ENCODE assay signal across 11 cellular contexts in genomic region chr16:50309527-50310307, GRCh38. TPM values are rescaled to one million over a fixed set of nuclear protein-coding genes. Genes with fewer than 3 reads are reported as not detected.
DNase-seq lines count a peak whose midpoint lies in the region; ATAC-seq, FAIRE-seq and TF ChIP-seq lines count a peak whose summit lies in the region.
"Had no signal": no experiment of that assay in that cellular context is flagged by ENCODE, and none has a peak within 500 bp of the region (broad histone marks: within the 10 kb centered on the region; RNA-seq: fewer than 3 reads in every experiment).

No MANE protein-coding gene starts in this region.

- DNase-seq in Right ventricle myocardium superior: peak; percentile 46
- no peak for DNase-seq in left ventricle myocardium inferior
- peak; percentile 19 to 20 for DNase-seq in activated T-cell treated with anti-CD3 and anti-CD28 coated beads, Interleukin-2, amount 50 U/mL, for 48 hours
- DNase-seq in kidney: peak; percentile 65
- no peak for DNase-seq in NK-92 (lab: John Stamatoyannopoulos, UW; ENCODE audit: unreplicated experiment)
- no peak for DNase-seq in esophagus squamous epithelium (lab: John Stamatoyannopoulos, UW)
- DNase-seq: foreskin fibroblast had no signal

- peaks cover 9% of the 10 kb centered on the region for H3K36me3 ChIP-seq in left ventricle myocardium inferior
- H3K36me3 ChIP-seq in kidney (ENCODE audit: control insufficient read depth in 1 of 2, insufficient read depth in 2 of 2, low read length in 2 of 2): peaks cover 0 to 2% of the 10 kb centered on the region in 2 donors
- H3K36me3 ChIP-seq in esophagus squamous epithelium: peaks cover 0 to 76% (median 16%) of the 10 kb centered on the region in 3 donors
- H3K36me3 ChIP-seq: neural progenitor cell had no signal

- H3K4me1 ChIP-seq in left ventricle myocardium inferior (peaks cover 13% of the 10 kb centered on the region), kidney (ENCODE audit: control insufficient read depth in 1 of 2, insufficient read depth in 1 of 2, low read depth in 1 of 2, low read length in 2 of 2) (no peaks in the 10 kb centered on the region), esophagus squamous epithelium (peaks cover 9 to 20% (median 11%) of the 10 kb centered on the region in 3 donors)
- H3K4me1 ChIP-seq: ascending aorta, neural progenitor cell had no signal

- no peak for TF ChIP-seq POLR2A in esophagus squamous epithelium (IDR thresholded peaks at IDR 0.05)

- no peak overlapping the region for H3K9ac ChIP-seq in kidney (ENCODE audit: low read length in 2 of 2)
- H3K9ac ChIP-seq: neural progenitor cell had no signal

- H3K27ac ChIP-seq in left ventricle myocardium inferior (replicated peaks) (no peak overlapping the region), kidney (ENCODE audit: low read depth in 2 of 2, low read length in 2 of 2) (no peak overlapping the region), esophagus squamous epithelium (peak overlapping the region in 1 of 4 donors; percentile 9)
- H3K27ac ChIP-seq: ascending aorta, neural progenitor cell had no signal

- no peak overlapping the region for H3K4me3 ChIP-seq in left ventricle myocardium inferior
- H3K4me3 ChIP-seq in kidney (ENCODE audit: low read length in 2 of 2): no peak overlapping the region
- no peak overlapping the region for H3K4me3 ChIP-seq in esophagus squamous epithelium
- H3K4me3 ChIP-seq: ascending aorta, neural progenitor cell had no signal

- WGBS in esophagus squamous epithelium, 2 donors: 50 to 67% methylated on average over 2 to 6 of the region's 15 CpGs

- H3K27me3 ChIP-seq in left ventricle myocardium inferior (ENCODE audit: low read depth) (peaks cover 7% of the 10 kb centered on the region), esophagus squamous epithelium (no peaks in the 10 kb centered on the region)
- H3K27me3 ChIP-seq: ascending aorta, neural progenitor cell had no signal

- H3K9me3 ChIP-seq in left ventricle myocardium inferior (replicated peaks) (no peaks in the 10 kb centered on the region), kidney (ENCODE audit: control insufficient read depth in 1 of 2, low read length in 2 of 2) (no peaks in the 10 kb centered on the region), esophagus squamous epithelium (no peaks in the 10 kb centered on the region)
- H3K9me3 ChIP-seq: ascending aorta had no signal

- ATAC-seq in Right ventricle myocardium superior (ENCODE audit: poor library complexity) (no peak), HG03039 (IDR thresholded peaks at IDR 0.05; ENCODE audit: unreplicated experiment) (no peak), HG03095 (IDR thresholded peaks at IDR 0.05; ENCODE audit: unreplicated experiment) (no peak)

- no peak for TF ChIP-seq CTCF in left ventricle myocardium inferior (IDR thresholded peaks at IDR 0.05; ENCODE audit: borderline replicate concordance)
- no peak for TF ChIP-seq CTCF in kidney (IDR thresholded peaks at IDR 0.05; ENCODE audit: borderline replicate concordance, extremely low read depth, insufficient read depth)
- no peak for TF ChIP-seq CTCF in esophagus squamous epithelium (IDR thresholded peaks at IDR 0.05)

- FAIRE-seq in kidney (lab: Jason Lieb, UNC): no peak

- intact Hi-C loops in Right ventricle myocardium superior (cut with DNase I) (no loop called here), left ventricle myocardium inferior (cut with micrococcal nuclease) (no loop called here), kidney (cut with DNase I) (no loop called here), esophagus squamous epithelium (cut with DNase I) (no loop called here)

RNA-seq across cellular contexts. Expression of gene ADCY7, which starts 43.4 kb away (rescaled TPM):
- total RNA-seq in Right ventricle myocardium superior: 9.3 TPM
- 9.7 TPM for total RNA-seq in left ventricle myocardium inferior
- total RNA-seq in kidney: 40.5 TPM
- polyA plus RNA-seq in kidney (ENCODE audit: insufficient read depth, low read depth, low replicate concordance): 0.86 TPM
- 10 to 100 TPM; 21.2 to 23.9 (median 23.3) TPM for total RNA-seq in esophagus squamous epithelium

RNA-seq across cellular contexts. Expression of gene BRD7, which starts 59.1 kb away (rescaled TPM):
- total RNA-seq in Right ventricle myocardium superior: 39.1 TPM
- total RNA-seq in left ventricle myocardium inferior: 52.3 TPM
- 68.0 TPM for total RNA-seq in kidney
- polyA plus RNA-seq in kidney (ENCODE audit: insufficient read depth, low read depth, low replicate concordance): 44.1 TPM
- 10 to 100 TPM; 42.0 to 81.9 (median 51.4) TPM for total RNA-seq in esophagus squamous epithelium

Comparison
In these comparisons a context has a peak if more than half of its experiments do, and no peak if none do; other contexts are left out.
1. DNase-seq: peak in Right ventricle myocardium superior (single experiment), activated T-cell treated with anti-CD3 and anti-CD28 coated beads, Interleukin-2, amount 50 U/mL, for 48 hours (2 of 2) and kidney (single experiment); none in left ventricle myocardium inferior (single experiment), NK-92 (single experiment) and esophagus squamous epithelium (single experiment).